ENCODE assay signal across 19 cellular contexts in the genomic region with DNA sequence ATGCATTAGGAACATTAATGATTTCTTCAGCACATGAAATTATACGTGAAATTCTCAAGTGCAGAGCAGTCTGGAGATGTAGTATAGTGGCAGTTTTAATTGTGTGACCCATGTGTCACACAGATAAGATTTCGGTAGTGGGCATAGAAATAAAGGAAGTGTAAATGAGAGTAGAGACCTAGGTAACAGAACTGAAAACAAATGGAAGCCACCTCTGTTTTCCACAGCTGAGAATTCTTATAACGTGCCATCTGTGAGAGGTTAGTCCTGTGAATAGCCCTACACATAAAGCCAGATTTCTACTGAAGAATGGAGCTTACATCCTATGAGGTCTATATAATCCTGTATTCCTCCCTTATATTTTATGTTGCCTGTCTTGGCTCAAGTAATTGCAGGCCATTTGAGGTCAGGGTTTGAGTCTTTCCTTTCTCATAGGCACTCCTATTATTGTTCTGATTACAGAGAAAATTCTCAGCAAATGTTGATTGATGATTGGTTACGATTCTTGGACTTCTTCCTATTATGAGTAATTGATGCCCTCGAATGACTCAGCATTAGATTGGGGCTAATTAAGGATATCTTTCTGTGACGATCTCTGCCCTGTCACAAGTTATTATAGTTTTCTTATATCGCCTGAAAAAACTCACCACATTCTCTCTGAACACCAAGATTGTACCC.
A peak's percentile ranks its signal among the peaks of the same experiment; 100 is the strongest.
DNase-seq lines count a peak whose midpoint lies in the region; ATAC-seq, FAIRE-seq and TF ChIP-seq lines count a peak whose summit lies in the region.
"Had no signal": no experiment of that assay in that cellular context is flagged by ENCODE, and none has a peak within 500 bp of the region (broad histone marks: within the 10 kb centered on the region; RNA-seq: fewer than 3 reads in every experiment).

No MANE protein-coding gene starts in this region.

- TF ChIP-seq EP300 in GM12878 (IDR thresholded peaks at IDR 0.05; ENCODE audit: borderline replicate concordance in 1 of 2, control insufficient read depth in 1 of 2, low read depth in 2 of 2, low read length in 2 of 2) (peak; percentile 58 to 78), stomach (IDR thresholded peaks at IDR 0.05) (no peak)

- H4K20me1 ChIP-seq in GM12878 (ENCODE audit: control insufficient read depth, insufficient read depth), result no peaks in the 10 kb centered on the region

- H3K27ac ChIP-seq in GM12878 (ENCODE audit: control insufficient read depth, insufficient read depth) (no peak overlapping the region), stomach (no peak overlapping the region)
- H3K27ac ChIP-seq: brain microvascular endothelial cell, epithelial cell of prostate had no signal

- FAIRE-seq in GM12891 (lab: Jason Lieb, UNC) (no peak), GM12878 (lab: Jason Lieb, UNC) (peak; percentile 57)
- FAIRE-seq: G401.6, K562 had no signal

- H3K36me3 ChIP-seq in GM12878 (ENCODE audit: control insufficient read depth in 2 of 2, insufficient read depth in 2 of 2, low read length in 1 of 2), result no peaks in the 10 kb centered on the region
- H3K36me3 ChIP-seq in stomach, result no peaks in the 10 kb centered on the region
- H3K36me3 ChIP-seq: brain microvascular endothelial cell had no signal

- H3K79me2 ChIP-seq in GM12878 (ENCODE audit: control insufficient read depth, insufficient read depth, low read length), result no peaks in the 10 kb centered on the region

- no peak overlapping the region for H3K4me2 ChIP-seq in GM12878 (ENCODE audit: control insufficient read depth, insufficient read depth)

- DNase-seq in GM12891 (ENCODE audit: insufficient read length, low spot score), result no peak
- peak; percentile 57 for DNase-seq in GM12878 (ENCODE audit: low read depth, low spot score)
- DNase-seq in stomach, result no peak
- no peak for DNase-seq in amygdala (lab: John Stamatoyannopoulos, UW)
- no peak for DNase-seq in NCI-H526 treated with DMSO at 0.1 percent for 48 hours (lab: John Stamatoyannopoulos, UW)
- no peak for DNase-seq in superior temporal gyrus (ENCODE audit: extremely low spot score)
- DNase-seq: activated CD4-positive, alpha-beta T cell treated with anti-CD3 and anti-CD28 coated beads, Interleukin-2, amount 10 ng/mL, durations not matched to agents 7 days and 5 days; activated T-cell treated with anti-CD3 and anti-CD28 coated beads, Interleukin-2, amount 50 U/mL, for 1 hour; brain microvascular endothelial cell; NCI-H1436 treated with DMSO at 0.1 percent for 48 hours; NCI-H446; stimulated activated CD4-positive, alpha-beta T cell treated with anti-CD3 and anti-CD28 coated beads, Interleukin-1b, Interleukin-23, amount 100 ng/mL, for 48 hours had no signal

- H2AFZ ChIP-seq in GM12878 (ENCODE audit: control insufficient read depth, low read depth, low read length), result no peak overlapping the region; the same call in 1 of the 2 replicates

- intact Hi-C loops in GM12878 (cut with micrococcal nuclease; ENCODE audit: unreplicated experiment), result loop anchor here (1.0 to 10.0 kb wide), 5 partner anchors 88 to 905 kb away; no protein-coding TSS in a partner anchor
- intact Hi-C loops in stomach (cut with DNase I; ENCODE audit: low total_unique reads), result no loop called here

- no peak for TF ChIP-seq RAD21 in GM12878 (IDR thresholded peaks at IDR 0.05; ENCODE audit: insufficient read depth, low read depth, low read length)

- BruUV-seq in GM12878 (replicated peaks; lab: Mats Ljungman, UMichigan), result no TSS peak

- ATAC-seq in GM19463 (IDR thresholded peaks at IDR 0.05; ENCODE audit: unreplicated experiment) (peak; percentile 53), HG03159 (IDR thresholded peaks at IDR 0.05; ENCODE audit: unreplicated experiment) (peak; percentile 61), GM12878 (peak; percentile 90)
- ATAC-seq: activated naive CD4-positive, alpha-beta T cell treated with anti-CD3 and anti-CD28 coated beads, Interleukin-2, amount 50 U/mL, for 72 hours; K562; sciatic nerve had no signal

- H3K4me1 ChIP-seq in GM12878 (ENCODE audit: control insufficient read depth, insufficient read depth, low read length) (no peaks in the 10 kb centered on the region), stomach (no peaks in the 10 kb centered on the region)

- H3K4me3 ChIP-seq in GM12878 (no peak overlapping the region), stomach (no peak overlapping the region)
- H3K4me3 ChIP-seq: K562 had no signal

- CTCF ChIA-PET in GM12878 (lab: Yijun Ruan, JAX), result interaction anchor here (0.7 to 4.8 kb wide), 7 partner anchors 9 to 129 kb away, joined by 3 to 28 read pairs (median 3); no protein-coding TSS in a partner anchor

- TF ChIP-seq POLR2A in GM12891 (IDR thresholded peaks at IDR 0.05; ENCODE audit: low read depth, low read length) (no peak), GM12878 (IDR thresholded peaks at IDR 0.05; ENCODE audit: low read depth, low read length) (no peak), stomach (IDR thresholded peaks at IDR 0.05) (no peak)

- POLR2A ChIA-PET in GM12878 (lab: Charles Lee), result no interaction called here

- H3K9ac ChIP-seq in GM12878 (ENCODE audit: control insufficient read depth, insufficient read depth, low read length), result no peak overlapping the region

- RAD21 ChIA-PET in GM12878 (lab: Charles Lee; ENCODE audit: unreplicated experiment), result interaction anchor here (1.2 to 1.6 kb wide), 2 partner anchors 128 to 170 kb away, joined by 3 to 6 read pairs; no protein-coding TSS in a partner anchor

- SMC1A ChIA-PET in GM12878 (lab: Charles Lee; ENCODE audit: uncharacterized antibody, unreplicated experiment), result interaction anchor here (0.8 to 1.8 kb wide), 7 partner anchors 23 to 174 kb away, joined by 3 to 6 read pairs (median 4); no protein-coding TSS in a partner anchor

- TF ChIP-seq CTCF in GM12878 (IDR thresholded peaks at IDR 0.05 in 2 of 3, conservative IDR thresholded peaks at IDR 0.05 in 1 of 3; ENCODE audit: control insufficient read depth in 2 of 3, extremely low read depth in 1 of 3, insufficient read depth in 1 of 3, low read depth in 3 of 3, low read length in 3 of 3) (no peak), stomach (IDR thresholded peaks at IDR 0.05) (no peak)

- H3K27me3 ChIP-seq in GM12878 (replicated peaks in 1 of 2; ENCODE audit: control insufficient read depth in 2 of 2, insufficient read depth in 2 of 2, low read length in 1 of 2) (no peaks in the 10 kb centered on the region), stomach (no peaks in the 10 kb centered on the region)
- H3K27me3 ChIP-seq: brain microvascular endothelial cell had no signal

- H3K9me3 ChIP-seq in GM12878 (replicated peaks; ENCODE audit: control insufficient read depth, insufficient read depth, low read length), result no peaks in the 10 kb centered on the region; the same call in 1 of the 3 replicates
- no peaks in the 10 kb centered on the region for H3K9me3 ChIP-seq in stomach

- in situ Hi-C loops in GM12878 (cut with MboI), result no loop called here

- 4% methylated on average over 7 of the region's 7 CpGs for WGBS in GM12878 (ENCODE audit: insufficient coverage, insufficient replicate concordance, low lambda C conversion rate, missing lambda C conversion rate)
- WGBS in stomach, 5 donors, result 70 to 77% (median 73%) methylated on average over 7 of the region's 7 CpGs

TF ChIP-seq in GM12891, 5 proteins besides CTCF, POLR2A, EP300 and RAD21:
- TF ChIP-seq SPI1 (IDR thresholded peaks at IDR 0.05; ENCODE audit: low read depth, low read length) (peak; percentile 82), POU2F2 (IDR thresholded peaks at IDR 0.05; ENCODE audit: low read depth, low read length) (no peak)

TF ChIP-seq in GM12878, 131 proteins besides CTCF, POLR2A, EP300 and RAD21 (continues in another document):
- TF ChIP-seq, protein P1, sequence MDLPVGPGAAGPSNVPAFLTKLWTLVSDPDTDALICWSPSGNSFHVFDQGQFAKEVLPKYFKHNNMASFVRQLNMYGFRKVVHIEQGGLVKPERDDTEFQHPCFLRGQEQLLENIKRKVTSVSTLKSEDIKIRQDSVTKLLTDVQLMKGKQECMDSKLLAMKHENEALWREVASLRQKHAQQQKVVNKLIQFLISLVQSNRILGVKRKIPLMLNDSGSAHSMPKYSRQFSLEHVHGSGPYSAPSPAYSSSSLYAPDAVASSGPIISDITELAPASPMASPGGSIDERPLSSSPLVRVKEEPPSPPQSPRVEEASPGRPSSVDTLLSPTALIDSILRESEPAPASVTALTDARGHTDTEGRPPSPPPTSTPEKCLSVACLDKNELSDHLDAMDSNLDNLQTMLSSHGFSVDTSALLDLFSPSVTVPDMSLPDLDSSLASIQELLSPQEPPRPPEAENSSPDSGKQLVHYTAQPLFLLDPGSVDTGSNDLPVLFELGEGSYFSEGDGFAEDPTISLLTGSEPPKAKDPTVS (IDR thresholded peaks at IDR 0.05; ENCODE audit: low read depth, low read length), result no peak
- TF ChIP-seq RELA (IDR thresholded peaks at IDR 0.05; ENCODE audit: borderline replicate concordance, partially characterized antibody), result no peak
- TF ChIP-seq, protein P2, sequence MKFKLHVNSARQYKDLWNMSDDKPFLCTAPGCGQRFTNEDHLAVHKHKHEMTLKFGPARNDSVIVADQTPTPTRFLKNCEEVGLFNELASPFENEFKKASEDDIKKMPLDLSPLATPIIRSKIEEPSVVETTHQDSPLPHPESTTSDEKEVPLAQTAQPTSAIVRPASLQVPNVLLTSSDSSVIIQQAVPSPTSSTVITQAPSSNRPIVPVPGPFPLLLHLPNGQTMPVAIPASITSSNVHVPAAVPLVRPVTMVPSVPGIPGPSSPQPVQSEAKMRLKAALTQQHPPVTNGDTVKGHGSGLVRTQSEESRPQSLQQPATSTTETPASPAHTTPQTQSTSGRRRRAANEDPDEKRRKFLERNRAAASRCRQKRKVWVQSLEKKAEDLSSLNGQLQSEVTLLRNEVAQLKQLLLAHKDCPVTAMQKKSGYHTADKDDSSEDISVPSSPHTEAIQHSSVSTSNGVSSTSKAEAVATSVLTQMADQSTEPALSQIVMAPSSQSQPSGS (IDR thresholded peaks at IDR 0.05; ENCODE audit: low read length), result peak; percentile 24; the same call in 1 of the 2 replicates
- peak; percentile 88 for TF ChIP-seq SPI1 (IDR thresholded peaks at IDR 0.05; ENCODE audit: borderline replicate concordance, insufficient read depth, low read depth, low read length)
- no peak for TF ChIP-seq SIX5 (IDR thresholded peaks at IDR 0.05; ENCODE audit: low read depth, low read length, severe bottlenecking)
